Comparison of ENCODE assay signal across 8 cellular contexts in the genomic region with DNA sequence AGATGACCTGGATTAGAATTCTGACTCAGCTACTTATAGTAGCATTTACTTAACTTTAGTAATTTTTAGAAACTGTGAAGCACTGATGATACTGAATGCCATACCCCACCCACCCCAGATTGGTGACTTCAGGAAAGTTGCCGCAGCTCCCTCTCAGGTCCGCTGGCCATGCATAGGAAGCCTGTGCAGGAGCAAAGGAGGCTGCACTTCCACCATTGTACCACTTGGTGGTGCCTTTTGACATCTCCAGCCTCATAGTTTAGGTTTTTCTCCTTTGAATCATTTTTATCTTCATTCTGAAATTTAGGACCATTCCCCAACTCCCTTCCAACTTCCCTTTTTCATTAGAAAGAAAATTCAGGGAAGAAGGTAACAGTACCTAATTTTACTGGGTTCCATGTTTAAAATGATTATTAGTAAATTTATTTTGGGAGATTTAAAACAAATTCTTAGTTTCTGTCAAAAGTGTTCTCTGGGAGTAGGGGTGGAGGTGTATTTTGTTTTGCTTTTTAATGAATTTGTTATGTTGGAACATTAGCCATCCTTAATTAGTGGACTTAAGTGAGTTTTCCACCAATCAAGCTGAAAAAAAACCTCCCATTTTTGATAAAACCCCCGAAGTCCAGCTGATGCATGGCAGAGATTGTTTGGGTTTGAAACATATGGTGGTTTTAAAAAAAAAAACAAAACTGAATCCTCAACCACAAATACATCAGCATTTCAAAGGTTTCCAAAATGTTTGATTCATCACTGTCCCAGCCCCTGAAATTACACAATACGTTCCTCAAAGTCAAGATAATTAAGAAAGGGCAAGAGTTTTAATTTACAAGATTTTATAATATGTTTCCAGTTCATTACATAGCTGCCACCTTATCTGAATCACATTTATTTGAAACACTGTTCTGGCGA.
A peak's percentile ranks its signal among the peaks of the same experiment; 100 is the strongest.
DNase-seq lines count a peak whose midpoint lies in the region; ATAC-seq, FAIRE-seq and TF ChIP-seq lines count a peak whose summit lies in the region.

No MANE protein-coding gene starts in this region.

- TF ChIP-seq CTCF in A673 (conservative IDR thresholded peaks at IDR 0.05; ENCODE audit: low read depth, low read length), result peak; percentile 91
- TF ChIP-seq CTCF in activated B cell treated with CpG ODN at 0.5 μM for 24 hours (IDR thresholded peaks at IDR 0.05), result peak; percentile 36
- peak; percentile 55 to 94 (median 83) for TF ChIP-seq CTCF in dorsolateral prefrontal cortex (IDR thresholded peaks at IDR 0.05 in 54 of 56, conservative IDR thresholded peaks at IDR 0.05 in 2 of 56; ENCODE audit: low read depth in 1 of 56, partially characterized antibody in 56 of 56)

- intact Hi-C loops in A673 (cut with micrococcal nuclease; ENCODE audit: unreplicated experiment), result loop anchor here (5.0 kb wide), 1 partner anchor 174 kb away; no protein-coding TSS in a partner anchor
- intact Hi-C loops in activated B cell treated with CpG ODN at 0.5 μM for 24 hours (cut with micrococcal nuclease), result loop anchor here (1.0 to 5.0 kb wide), 5 partner anchors 174 to 983 kb away; no protein-coding TSS in a partner anchor
- intact Hi-C loops in dorsolateral prefrontal cortex (cut with DNase I), result loop anchor here (5.0 kb wide), 2 partner anchors 174 to 179 kb away; no protein-coding TSS in a partner anchor

- 59% methylated on average over 3 of the region's 5 CpGs for WGBS in mesenchymal stem cell

- no peak overlapping the region for H2BK12ac ChIP-seq in mesenchymal stem cell (ENCODE audit: low read length in 2 of 2)

- POLR2A ChIA-PET in A673 (lab: Charles Lee; ENCODE audit: low non-redundant PET), result no interaction called here
- POLR2A ChIA-PET in activated B cell treated with CpG ODN at 0.5 μM for 24 hours (lab: Charles Lee), result no interaction called here

- H3K79me1 ChIP-seq in mesenchymal stem cell (replicated peaks; ENCODE audit: low read length, poor library complexity, severe bottlenecking), result peaks cover 3% of the 10 kb centered on the region

- H3K9me3 Mint-ChIP-seq in activated B cell treated with CpG ODN at 0.5 μM for 24 hours, result no peaks in the 10 kb centered on the region

- H2AK5ac ChIP-seq in mesenchymal stem cell (ENCODE audit: low read length, severe bottlenecking), result no peak overlapping the region

- H3K4ac ChIP-seq in mesenchymal stem cell (ENCODE audit: low read depth in 1 of 2, low read length in 2 of 2), result no peak overlapping the region

- no peaks in the 10 kb centered on the region for H3K27me3 Mint-ChIP-seq in activated B cell treated with CpG ODN at 0.5 μM for 24 hours

- no peak overlapping the region for H3K23ac ChIP-seq in mesenchymal stem cell (ENCODE audit: low read length in 2 of 2)

- H3K27ac Mint-ChIP-seq in activated B cell treated with CpG ODN at 0.5 μM for 24 hours, result no peak overlapping the region

- no peak overlapping the region for H2BK120ac ChIP-seq in mesenchymal stem cell (ENCODE audit: low read depth, low read length)

- CTCF ChIA-PET in A673 (lab: Charles Lee), result interaction anchor here (0.6 to 0.7 kb wide), 2 partner anchors 100 to 162 kb away, joined by 3 to 6 read pairs; no protein-coding TSS in a partner anchor
- CTCF ChIA-PET in activated B cell treated with CpG ODN at 0.5 μM for 24 hours (lab: Charles Lee), result interaction anchor here (0.9 to 1.6 kb wide), 4 partner anchors 934 to 982 kb away, joined by 3 to 6 read pairs (median 4); no protein-coding TSS in a partner anchor

- no peak overlapping the region for H2AFZ ChIP-seq in mesenchymal stem cell (ENCODE audit: low read depth, low read length)

- H3K4me2 ChIP-seq in mesenchymal stem cell (ENCODE audit: low read length, poor library complexity, severe bottlenecking), result no peak overlapping the region

- no peaks in the 10 kb centered on the region for H3K4me1 Mint-ChIP-seq in activated B cell treated with CpG ODN at 0.5 μM for 24 hours

- no peaks in the 10 kb centered on the region for H3K36me3 ChIP-seq in A673 (ENCODE audit: insufficient read depth, low read length, poor library complexity, severe bottlenecking)
- peaks cover 8 to 26% of the 10 kb centered on the region in 2 experiments for H3K36me3 ChIP-seq in mesenchymal stem cell (ENCODE audit: control insufficient read depth in 1 of 2, insufficient read depth in 2 of 2, low read depth in 1 of 2, low read length in 2 of 2)

- no peak overlapping the region for H2BK5ac ChIP-seq in mesenchymal stem cell (ENCODE audit: low read depth, low read length, poor library complexity, severe bottlenecking)

- H3K18ac ChIP-seq in mesenchymal stem cell (ENCODE audit: low read depth in 1 of 2, low read length in 2 of 2), result no peak overlapping the region

- no peak overlapping the region for H2BK15ac ChIP-seq in mesenchymal stem cell (ENCODE audit: low read depth, poor library complexity, severe bottlenecking)

- no TSS peak for BruUV-seq in A673 (replicated peaks; lab: Mats Ljungman, UMichigan)

- no peak overlapping the region for H3K27ac ChIP-seq in A673 (ENCODE audit: low read depth, low read length, poor library complexity, severe bottlenecking)
- H3K27ac ChIP-seq in dorsolateral prefrontal cortex, result no peak overlapping the region
- H3K27ac ChIP-seq in mesenchymal stem cell (ENCODE audit: low read length, poor library complexity, severe bottlenecking), result no peak overlapping the region

- peaks cover 7% of the 10 kb centered on the region for H3K4me1 ChIP-seq in A673 (ENCODE audit: insufficient read depth, low read length, poor library complexity, severe bottlenecking)
- peaks cover 2% of the 10 kb centered on the region for H3K4me1 ChIP-seq in mesenchymal stem cell (ENCODE audit: control insufficient read depth, insufficient read depth, low read depth, low read length)

- H3K14ac ChIP-seq in mesenchymal stem cell (ENCODE audit: low read length in 2 of 2), result no peak overlapping the region

- peak; percentile 75 for ATAC-seq in HG02870 (IDR thresholded peaks at IDR 0.05; ENCODE audit: unreplicated experiment)
- ATAC-seq in activated B cell treated with CpG ODN at 0.5 μM for 24 hours (ENCODE audit: low read depth), result peak; percentile 62
- ATAC-seq in stimulated activated naive CD8-positive, alpha-beta T cell treated with anti-CD3 and anti-CD28 coated beads, Interleukin-15, Interleukin-2, amounts not matched to agents 100 U/mL and 50 U/mL, for 24 hours, result no peak

- peak overlapping the region; percentile 62 for H3K9ac ChIP-seq in mesenchymal stem cell (ENCODE audit: low read length)

- peaks cover 4% of the 10 kb centered on the region for H3K36me3 Mint-ChIP-seq in activated B cell treated with CpG ODN at 0.5 μM for 24 hours (ENCODE audit: low read depth)

- H3K27me3 ChIP-seq in A673 (replicated peaks; ENCODE audit: insufficient read depth, low read depth, low read length, poor library complexity) (no peaks in the 10 kb centered on the region), dorsolateral prefrontal cortex (no peaks in the 10 kb centered on the region), mesenchymal stem cell (ENCODE audit: control insufficient read depth in 1 of 2, insufficient read depth in 1 of 2, low read length in 2 of 2) (no peaks in the 10 kb centered on the region)

- DNase-seq in A673 (ENCODE audit: low spot score) (peak; percentile 72), GM12892 (ENCODE audit: insufficient read length) (no peak), NCI-H1930 (lab: John Stamatoyannopoulos, UW) (peak; percentile 20 to 28), activated B cell treated with CpG ODN at 0.5 μM for 24 hours (no peak), dorsolateral prefrontal cortex (peak in 6 of 10 donors; percentile 48 to 70 (median 55)), mesenchymal stem cell (peak; percentile 72)
- peak; percentile 57 for DNase-seq in stimulated activated naive CD8-positive, alpha-beta T cell treated with anti-CD3 and anti-CD28 coated beads, Interleukin-15, Interleukin-2, amounts not matched to agents 100 U/mL and 50 U/mL, for 24 hours

- no peaks in the 10 kb centered on the region for H3K9me3 ChIP-seq in A673 (ENCODE audit: low read depth, low read length, poor library complexity, severe bottlenecking)
- no peaks in the 10 kb centered on the region for H3K9me3 ChIP-seq in mesenchymal stem cell (ENCODE audit: control insufficient read depth, low read length)

- TF ChIP-seq POLR2A in GM12892 (IDR thresholded peaks at IDR 0.05; ENCODE audit: low read depth, low read length), result no peak

- FAIRE-seq in GM12892 (lab: Jason Lieb, UNC), result peak; percentile 86

- no peak overlapping the region for H3K4me3 Mint-ChIP-seq in activated B cell treated with CpG ODN at 0.5 μM for 24 hours

- no peak overlapping the region for H4K8ac ChIP-seq in mesenchymal stem cell (ENCODE audit: low read length)

- H3K4me3 ChIP-seq in A673 (ENCODE audit: low read depth, low read length, poor library complexity, severe bottlenecking) (no peak overlapping the region), dorsolateral prefrontal cortex (no peak overlapping the region), mesenchymal stem cell (ENCODE audit: insufficient read depth in 1 of 2, low read depth in 1 of 2, low read length in 2 of 2) (no peak overlapping the region)

- H4K91ac ChIP-seq in mesenchymal stem cell (ENCODE audit: low read length), result no peak overlapping the region

Comparison
In these comparisons a context has a peak if more than half of its experiments do, and no peak if none do; other contexts are left out.
1. DNase-seq: peak in A673 (single experiment), NCI-H1930 (2 of 2), dorsolateral prefrontal cortex (6 of 10), mesenchymal stem cell (single experiment) and stimulated activated naive CD8-positive, alpha-beta T cell treated with anti-CD3 and anti-CD28 coated beads, Interleukin-15, Interleukin-2, amounts not matched to agents 100 U/mL and 50 U/mL, for 24 hours (single experiment); none in GM12892 (single experiment) and activated B cell treated with CpG ODN at 0.5 μM for 24 hours (single experiment).
2. CTCF ChIP-seq: peak in every context shown above with its lines; median percentile 91 in A673; 83 in dorsolateral prefrontal cortex; 36 in activated B cell treated with CpG ODN at 0.5 μM for 24 hours.